Comparison of ENCODE assay signal across 15 cellular contexts in the genomic region with DNA sequence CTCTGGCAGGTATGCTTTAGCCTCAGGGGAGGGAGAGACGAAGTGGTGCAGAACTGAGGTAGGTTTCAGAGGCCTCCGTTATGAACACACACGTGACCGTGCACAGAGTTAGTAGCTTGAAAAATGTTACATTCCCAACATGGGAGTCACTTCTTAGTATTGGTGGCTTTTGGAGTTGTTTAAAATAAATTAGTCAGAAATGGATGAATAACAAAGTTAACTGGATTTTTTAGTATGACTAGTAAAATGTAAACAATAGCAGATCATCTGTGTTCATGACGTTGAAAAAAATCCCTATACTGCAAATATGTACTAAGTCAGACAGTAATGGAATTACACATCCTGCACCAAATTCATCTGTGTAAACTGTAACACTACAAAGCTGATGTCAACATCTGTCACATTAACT.
DNase-seq lines count a peak whose midpoint lies in the region; ATAC-seq and TF ChIP-seq lines count a peak whose summit lies in the region.
"Had no signal": no experiment of that assay in that cellular context is flagged by ENCODE, and none has a peak within 500 bp of the region (broad histone marks: within the 10 kb centered on the region; RNA-seq: fewer than 3 reads in every experiment).

No MANE protein-coding gene starts in this region.

- H3K4me1 Mint-ChIP-seq in T-cell (no peaks in the 10 kb centered on the region), natural killer cell (no peaks in the 10 kb centered on the region)

- CTCF ChIA-PET in T-cell (lab: Charles Lee): no interaction called here

- H3K27ac ChIP-seq in temporal lobe (ENCODE audit: low read depth, low read length) (peak overlapping the region; percentile 22), coronary artery (no peak overlapping the region)
- H3K27ac ChIP-seq: WERI-Rb-1 had no signal

- peak; percentile 96 for DNase-seq in HCEC 1CT
- peak; percentile 3 for DNase-seq in astrocyte of the hippocampus (ENCODE audit: low read depth, low spot score)
- peak; percentile 12 to 52 for DNase-seq in foreskin fibroblast
- DNase-seq in coronary artery (ENCODE audit: low spot score): no peak
- DNase-seq in T-cell: no peak
- no peak for DNase-seq in natural killer cell
- no peak for DNase-seq in T-helper 9 cell
- DNase-seq: activated CD8-positive, alpha-beta memory T cell treated with anti-CD3 and anti-CD28 coated beads for 24 hours; effector CD4-positive, alpha-beta T cell; GF-D8; NCI-H2029 treated with DMSO at 0.1 percent for 48 hours; NCI-H510A treated with DMSO at 0.1 percent for 48 hours; OCI-M1; WERI-Rb-1 had no signal

- POLR2A ChIA-PET in T-cell (lab: Charles Lee): no interaction called here

- TF ChIP-seq CTCF in foreskin fibroblast (IDR thresholded peaks at IDR 0.05; ENCODE audit: low read depth, low read length): no peak
- no peak for TF ChIP-seq CTCF in coronary artery (IDR thresholded peaks at IDR 0.05)
- no peak for TF ChIP-seq CTCF in natural killer cell (IDR thresholded peaks at IDR 0.05)

- H3K27ac Mint-ChIP-seq in T-cell (no peak overlapping the region), natural killer cell (no peak overlapping the region)

- H3K4me3 Mint-ChIP-seq in T-cell (no peak overlapping the region), natural killer cell (no peak overlapping the region)

- H3K36me3 Mint-ChIP-seq in T-cell (no peaks in the 10 kb centered on the region), natural killer cell (no peaks in the 10 kb centered on the region)

- H3K4me3 ChIP-seq in foreskin fibroblast (ENCODE audit: low read depth in 1 of 2, low read length in 2 of 2): no peak overlapping the region
- H3K4me3 ChIP-seq in coronary artery: no peak overlapping the region

- intact Hi-C loops in natural killer cell (cut with micrococcal nuclease): no loop called here

- ATAC-seq in T-cell (replicated peaks in 1 of 4): no peak
- ATAC-seq in natural killer cell: no peak

- H3K9me3 Mint-ChIP-seq in T-cell (no peaks in the 10 kb centered on the region), natural killer cell (no peaks in the 10 kb centered on the region)

- H3K27me3 Mint-ChIP-seq in T-cell (peaks cover 22 to 29% of the 10 kb centered on the region in 2 donors), natural killer cell (ENCODE audit: low read depth in 2 of 2) (peaks cover 4 to 22% of the 10 kb centered on the region in 2 donors)

Comparison
In these comparisons a context has a peak if more than half of its experiments do, and no peak if none do; other contexts are left out.
1. DNase-seq: peak in HCEC 1CT (single experiment), astrocyte of the hippocampus (single experiment) and foreskin fibroblast (2 of 2); none in coronary artery (single experiment), T-cell (0 of 34), natural killer cell (single experiment) and T-helper 9 cell (single experiment).